ENCODE assay signal across 14 cellular contexts in the genomic region with DNA sequence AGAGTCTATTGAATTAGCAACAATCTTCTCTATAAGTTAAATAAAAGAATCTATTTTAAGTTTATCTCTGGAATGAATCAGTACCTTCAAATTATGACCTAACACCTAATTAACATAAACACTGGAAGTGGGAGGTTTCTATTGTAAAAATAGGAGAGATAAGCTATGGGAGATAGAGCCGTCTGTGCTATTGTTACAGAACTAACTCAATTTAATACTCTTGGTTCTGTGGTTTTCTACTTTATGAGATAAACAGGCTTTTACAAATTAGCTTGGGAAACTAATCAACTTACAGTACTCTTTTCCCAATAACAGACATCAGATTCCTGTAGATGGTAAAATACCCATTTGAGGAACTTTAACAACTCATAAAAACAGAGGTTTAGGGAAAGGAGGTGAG.
"Had no signal": no experiment of that assay in that cellular context is flagged by ENCODE, and none has a peak within 500 bp of the region (broad histone marks: within the 10 kb centered on the region; RNA-seq: fewer than 3 reads in every experiment).

No MANE protein-coding gene starts in this region.

- ATAC-seq: esophagus mucosa; gastroesophageal sphincter; heart left ventricle; left lung; stimulated activated naive CD8-positive, alpha-beta T cell treated with anti-CD3 and anti-CD28 coated beads, Interleukin-15, Interleukin-2, amounts not matched to agents 100 U/mL and 50 U/mL, for 24 hours had no signal

- H3K27me3 Mint-ChIP-seq: activated CD4-positive, alpha-beta T cell treated with anti-CD3 and anti-CD28 coated beads, Interleukin-2, amount 10 ng/mL, durations not matched to agents 24 days and 14 days had no signal

- DNase-seq: activated CD4-positive, CD25-positive, alpha-beta regulatory T cell; activated naive CD4-positive, alpha-beta T cell treated with Interleukin-2 at 50 U/mL for 16 hours; heart left ventricle; left lung; midbrain; stimulated activated CD4-positive, alpha-beta T cell treated with anti-CD3 and anti-CD28 coated beads, Interleukin-12 subunit alpha, Interleukin-12 subunit beta, amount 100 ng/mL, for 4 hours; stimulated activated CD4-positive, alpha-beta T cell treated with anti-CD3 and anti-CD28 coated beads, Interleukin-1b, Interleukin-23, amount 100 ng/mL, for 48 hours; stimulated activated CD8-positive, alpha-beta memory T cell treated with anti-CD3 and anti-CD28 coated beads, Interleukin-4, amount 100 ng/mL, for 48 hours; stimulated activated naive CD8-positive, alpha-beta T cell treated with anti-CD3 and anti-CD28 coated beads, Interleukin-15, Interleukin-2, amounts not matched to agents 100 U/mL and 50 U/mL, for 24 hours; substantia nigra; tibial artery had no signal
